8 cellular contexts compared by ENCODE assay signal in the genomic region with DNA sequence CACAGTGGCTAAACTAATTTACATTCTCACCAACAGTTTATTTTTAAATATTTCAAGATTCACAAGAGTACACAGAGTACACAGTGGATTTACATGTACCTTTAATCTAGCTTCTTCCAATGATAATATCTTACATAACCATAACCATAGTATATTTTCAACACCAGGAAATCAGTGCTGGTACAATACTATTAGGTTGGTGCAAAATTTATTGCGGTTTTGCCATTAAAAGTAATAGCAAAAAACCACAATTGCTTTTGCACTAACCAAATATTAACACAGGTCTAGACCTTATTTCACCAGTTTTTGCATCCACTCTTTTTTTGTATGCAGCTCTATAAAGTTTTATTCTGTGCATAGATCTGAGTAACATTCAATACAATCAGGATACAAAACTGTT.
"Had no signal": no experiment of that assay in that cellular context is flagged by ENCODE, and none has a peak within 500 bp of the region (broad histone marks: within the 10 kb centered on the region; RNA-seq: fewer than 3 reads in every experiment).

No MANE protein-coding gene starts in this region.

- FAIRE-seq: G401.6, GM12878, GM12891, GM12892, GM18507, GM19239 had no signal

- ATAC-seq: GM12878 had no signal

- H3K4me3 ChIP-seq: GM12878 had no signal

- DNase-seq: GDM1, GF-D8 had no signal
